8 cellular contexts compared by ENCODE assay signal in genomic region chr17:40340880-40341807, GRCh38. TPM values are rescaled to one million over a fixed set of nuclear protein-coding genes. Genes with fewer than 3 reads are reported as not detected.
DNase-seq lines count a peak whose midpoint lies in the region; ATAC-seq and TF ChIP-seq lines count a peak whose summit lies in the region.

No MANE protein-coding gene starts in this region.

- peak overlapping the region; percentile 36 for H3K9ac ChIP-seq in muscle layer of colon (ENCODE audit: low read length)

- ATAC-seq in HG03066 (IDR thresholded peaks at IDR 0.05; ENCODE audit: low read depth, unreplicated experiment): peak; percentile 67

- H3K4me1 ChIP-seq in muscle layer of colon (ENCODE audit: insufficient read depth, low read length): peaks cover 64% of the 10 kb centered on the region

- H3K36me3 ChIP-seq in muscle layer of colon (ENCODE audit: insufficient read depth, low read length): no peaks in the 10 kb centered on the region

- no peaks in the 10 kb centered on the region for H3K27me3 ChIP-seq in muscle layer of colon (ENCODE audit: control insufficient read depth in 1 of 2, insufficient read depth in 2 of 2, low read length in 2 of 2)

- peak; percentile 13 for TF ChIP-seq CTCF in epithelial cell of proximal tubule (conservative IDR thresholded peaks at IDR 0.05; ENCODE audit: low read depth, low read length)

- peak overlapping the region; percentile 82 for H3K4me3 ChIP-seq in epithelial cell of proximal tubule (ENCODE audit: low read depth, low read length)
- peak overlapping the region; percentile 83 to 96 for H3K4me3 ChIP-seq in muscle layer of colon (ENCODE audit: low read depth in 1 of 2, low read length in 2 of 2)

- H3K27ac ChIP-seq in muscle layer of colon (ENCODE audit: low read depth, low read length): peak overlapping the region; percentile 96

- H3K9me3 ChIP-seq in muscle layer of colon (ENCODE audit: low read length): no peaks in the 10 kb centered on the region

- DNase-seq in NCI-H1436 (lab: John Stamatoyannopoulos, UW) (peak; percentile 70), NCI-H1436 treated with DMSO at 0.1 percent for 48 hours (lab: John Stamatoyannopoulos, UW) (no peak), NCI-H82 treated with DMSO at 0.1 percent for 48 hours (lab: John Stamatoyannopoulos, UW; ENCODE audit: unreplicated experiment) (peak; percentile 77), activated T-cell treated with anti-CD3 and anti-CD28 coated beads for 48 hours (ENCODE audit: low read depth) (peak; percentile 83), epithelial cell of proximal tubule (ENCODE audit: low read depth) (no peak)
- DNase-seq in stimulated activated CD8-positive, alpha-beta memory T cell treated with anti-CD3 and anti-CD28 coated beads, Interleukin-7, amount 100 ng/mL, for 24 hours (ENCODE audit: low read depth): peak; percentile 68

RNA-seq across cellular contexts. Expression of gene GJD3, which starts 23.4 kb away (rescaled TPM):
- 0.58 TPM in 1 of 2 replicates, not detected in the other for total RNA-seq in epithelial cell of proximal tubule

RNA-seq across cellular contexts. Expression of gene RARA, which starts 32.2 kb away (rescaled TPM):
- 19.5 and 21.9 TPM in 2 replicates for total RNA-seq in epithelial cell of proximal tubule

RNA-seq across cellular contexts. Expression of gene CDC6, which starts 53.5 kb away (rescaled TPM):
- 49.2 and 66.5 TPM in 2 replicates for total RNA-seq in epithelial cell of proximal tubule

Comparison
In these comparisons a context has a peak if more than half of its experiments do, and no peak if none do; other contexts are left out.
1. DNase-seq: peak in NCI-H1436 (single experiment), NCI-H82 treated with DMSO at 0.1 percent for 48 hours (single experiment), activated T-cell treated with anti-CD3 and anti-CD28 coated beads for 48 hours (single experiment) and stimulated activated CD8-positive, alpha-beta memory T cell treated with anti-CD3 and anti-CD28 coated beads, Interleukin-7, amount 100 ng/mL, for 24 hours (single experiment); none in NCI-H1436 treated with DMSO at 0.1 percent for 48 hours (single experiment) and epithelial cell of proximal tubule (single experiment).